8 cellular contexts compared by ENCODE assay signal in the genomic region with DNA sequence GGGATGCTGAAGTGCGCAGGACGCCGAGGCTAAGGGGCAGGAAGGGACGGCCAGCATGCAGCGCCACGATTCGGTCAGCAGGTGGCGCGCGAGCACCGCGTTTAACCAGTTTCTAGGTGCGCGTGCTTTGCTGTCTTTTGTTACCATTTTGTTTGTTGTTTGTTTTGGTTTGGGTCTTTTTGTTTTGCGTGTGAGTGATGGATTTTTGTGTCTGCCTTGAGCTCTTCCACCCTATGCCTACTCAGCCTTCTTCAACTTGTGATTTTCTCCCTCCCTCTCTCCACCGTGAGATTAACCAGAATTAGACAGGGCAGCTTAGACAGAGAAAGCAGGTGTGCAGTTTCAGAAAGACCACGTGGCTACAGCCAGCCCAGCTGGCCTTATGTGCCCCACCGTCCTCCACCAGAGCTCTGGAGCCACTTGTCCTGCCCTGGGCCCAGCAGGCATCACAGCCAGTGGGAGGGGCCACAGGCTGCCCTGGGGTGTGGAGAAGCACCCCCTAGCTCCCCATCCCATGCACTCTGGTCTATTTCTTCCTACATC.
DNase-seq lines count a peak whose midpoint lies in the region; ATAC-seq and TF ChIP-seq lines count a peak whose summit lies in the region.

No MANE protein-coding gene starts in this region.

- no peaks in the 10 kb centered on the region for H3K9me3 Mint-ChIP-seq in activated T-cell treated with anti-CD3 and anti-CD28 coated beads, Interleukin-2, amount 50 U/mL, for 72 hours
- H3K9me3 Mint-ChIP-seq in neural progenitor cell: no peaks in the 10 kb centered on the region

- H3F3A ChIP-seq in neural progenitor cell (ENCODE audit: low read depth): no peaks in the 10 kb centered on the region

- H3K4me2 ChIP-seq in DND-41 (ENCODE audit: insufficient read depth, low read length): no peak overlapping the region
- peak overlapping the region; percentile 20 for H3K4me2 ChIP-seq in neural progenitor cell

- peaks cover 10% of the 10 kb centered on the region for H3K4me1 Mint-ChIP-seq in activated T-cell treated with anti-CD3 and anti-CD28 coated beads, Interleukin-2, amount 50 U/mL, for 72 hours (ENCODE audit: low read depth)
- H3K4me1 Mint-ChIP-seq in neural progenitor cell: peaks cover 16% of the 10 kb centered on the region

- DNase-seq in DND-41: peak; percentile 56
- peak; percentile 30 for DNase-seq in KG1 (lab: John Stamatoyannopoulos, UW)
- peak; percentile 66 to 83 for DNase-seq in activated T-cell treated with anti-CD3 and anti-CD28 coated beads, Interleukin-2, amount 50 U/mL, for 72 hours
- peak; percentile 56 for DNase-seq in fibroblast of peridontal ligament (ENCODE audit: extremely low read depth)
- DNase-seq in neural progenitor cell (ENCODE audit: low spot score): peak; percentile 79
- peak; percentile 75 for DNase-seq in stomach

- H4K20me1 ChIP-seq in DND-41 (ENCODE audit: insufficient read depth, low read length) (no peaks in the 10 kb centered on the region), neural progenitor cell (ENCODE audit: low read depth) (no peaks in the 10 kb centered on the region)

- no peaks in the 10 kb centered on the region for H3K36me3 ChIP-seq in DND-41 (ENCODE audit: insufficient read depth, low read length)
- no peaks in the 10 kb centered on the region for H3K36me3 ChIP-seq in neural progenitor cell
- H3K36me3 ChIP-seq in stomach: no peaks in the 10 kb centered on the region

- 0 to 3% (median 1%) methylated on average over 18 of the region's 18 CpGs for WGBS in stomach, 5 donors

- TF ChIP-seq CTCF in DND-41 (IDR thresholded peaks at IDR 0.05; ENCODE audit: borderline replicate concordance, extremely low read depth, low read length, poor library complexity, severe bottlenecking) (peak; percentile 96), neural progenitor cell (IDR thresholded peaks at IDR 0.05) (peak; percentile 99), stomach (IDR thresholded peaks at IDR 0.05) (peak in 5 of 7 experiments; percentile 95 to 98 (median 97))

- H3K27ac Mint-ChIP-seq in activated T-cell treated with anti-CD3 and anti-CD28 coated beads, Interleukin-2, amount 50 U/mL, for 72 hours: peak overlapping the region; percentile 22
- H3K27ac Mint-ChIP-seq in neural progenitor cell: no peak overlapping the region

- peak overlapping the region; percentile 65 for H2AFZ ChIP-seq in DND-41 (ENCODE audit: low read depth, low read length)
- peak overlapping the region; percentile 77 for H2AFZ ChIP-seq in neural progenitor cell (replicated peaks)

- H3K9ac ChIP-seq in DND-41 (ENCODE audit: low read depth, low read length) (no peak overlapping the region), neural progenitor cell (no peak overlapping the region)

- H3K79me2 ChIP-seq in DND-41 (ENCODE audit: insufficient read depth, low read length) (no peaks in the 10 kb centered on the region), neural progenitor cell (ENCODE audit: low read depth) (no peaks in the 10 kb centered on the region)

- no peak for TF ChIP-seq EP300 in stomach (IDR thresholded peaks at IDR 0.05)

- H3K4me3 ChIP-seq in DND-41 (ENCODE audit: low read depth in 1 of 2, low read length in 2 of 2) (no peak overlapping the region), neural progenitor cell (no peak overlapping the region), stomach (peak overlapping the region in 1 of 4 donors; percentile 20)

- H3K27me3 ChIP-seq in DND-41 (ENCODE audit: insufficient read depth, low read length, poor library complexity) (no peaks in the 10 kb centered on the region), neural progenitor cell (peaks cover 11% of the 10 kb centered on the region), stomach (no peaks in the 10 kb centered on the region)

- no peaks in the 10 kb centered on the region for H3K36me3 Mint-ChIP-seq in activated T-cell treated with anti-CD3 and anti-CD28 coated beads, Interleukin-2, amount 50 U/mL, for 72 hours (ENCODE audit: insufficient read depth in 2 of 2)
- H3K36me3 Mint-ChIP-seq in neural progenitor cell: no peaks in the 10 kb centered on the region

- H3K27me3 Mint-ChIP-seq in activated T-cell treated with anti-CD3 and anti-CD28 coated beads, Interleukin-2, amount 50 U/mL, for 72 hours (ENCODE audit: low read depth): no peaks in the 10 kb centered on the region
- peaks cover 2% of the 10 kb centered on the region for H3K27me3 Mint-ChIP-seq in neural progenitor cell (ENCODE audit: insufficient read depth, low read depth)

- ATAC-seq in DND-41 (ENCODE audit: insufficient read depth, low read depth) (peak; percentile 88), GM21737 (IDR thresholded peaks at IDR 0.05; ENCODE audit: unreplicated experiment) (peak; percentile 89)
- peak; percentile 88 to 94 for ATAC-seq in activated T-cell treated with anti-CD3 and anti-CD28 coated beads, Interleukin-2, amount 50 U/mL, for 72 hours (replicated peaks in 1 of 2)

- no peak for TF ChIP-seq POLR2A in stomach (IDR thresholded peaks at IDR 0.05)

- peaks cover 4% of the 10 kb centered on the region; the same call in 1 of the 2 replicates for H3K4me1 ChIP-seq in DND-41 (ENCODE audit: insufficient read depth, low read length)
- peaks cover 4% of the 10 kb centered on the region for H3K4me1 ChIP-seq in neural progenitor cell
- H3K4me1 ChIP-seq in stomach: peaks cover 0 to 9% (median 7%) of the 10 kb centered on the region in 4 donors

- H3K27ac ChIP-seq in DND-41 (ENCODE audit: low read length) (no peak overlapping the region), neural progenitor cell (no peak overlapping the region), stomach (no peak overlapping the region)

- intact Hi-C loops in stomach (cut with DNase I; ENCODE audit: low total_unique reads): no loop called here

- H3K4me3 Mint-ChIP-seq in activated T-cell treated with anti-CD3 and anti-CD28 coated beads, Interleukin-2, amount 50 U/mL, for 72 hours: peak overlapping the region; percentile 66 to 68
- peak overlapping the region; percentile 41 for H3K4me3 Mint-ChIP-seq in neural progenitor cell

- H3K9me3 ChIP-seq in DND-41 (ENCODE audit: insufficient read depth, low read length, severe bottlenecking): no peaks in the 10 kb centered on the region
- no peaks in the 10 kb centered on the region for H3K9me3 ChIP-seq in neural progenitor cell (ENCODE audit: low read depth)
- no peaks in the 10 kb centered on the region for H3K9me3 ChIP-seq in stomach

TF ChIP-seq in PFSK-1, 5 proteins besides CTCF, POLR2A, EP300 and RAD21:
- TF ChIP-seq FOXP2 (optimal IDR thresholded peaks at IDR 0.05; ENCODE audit: borderline replicate concordance, extremely low read depth, extremely low read length, insufficient read depth): peak; percentile 63
- TF ChIP-seq SIN3A (IDR thresholded peaks at IDR 0.05; ENCODE audit: borderline replicate concordance, insufficient read depth, low read length): no peak
TF ChIP-seq in PFSK-1: peak in this region for 1.
